Comparison of ENCODE assay signal across 21 cellular contexts in the genomic region with DNA sequence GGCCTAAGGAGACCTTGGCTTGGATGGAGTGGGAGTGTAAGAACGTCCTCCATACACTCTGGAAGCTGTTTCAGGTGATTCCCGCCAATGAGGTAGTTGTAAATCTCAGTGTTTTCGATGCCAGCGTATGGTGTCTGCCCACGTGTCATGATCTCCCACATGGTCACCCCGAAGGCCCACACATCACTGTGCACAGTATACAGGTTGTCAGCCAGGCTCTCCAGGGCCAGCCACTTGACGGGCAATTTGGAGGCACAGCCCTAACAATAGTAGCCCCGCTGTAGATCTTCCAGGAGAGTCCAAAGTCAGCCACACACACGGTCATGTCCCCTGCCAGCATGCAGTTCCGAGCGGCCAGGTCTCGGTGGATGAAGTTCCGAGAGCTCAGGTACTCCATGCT.
"Had no signal": no experiment of that assay in that cellular context is flagged by ENCODE, and none has a peak within 500 bp of the region (broad histone marks: within the 10 kb centered on the region; RNA-seq: fewer than 3 reads in every experiment).

No MANE protein-coding gene starts in this region.

- DNase-seq: dermis blood vessel endothelial cell; effector memory CD8-positive, alpha-beta T cell; gastrocnemius medialis; head of caudate nucleus; kidney; left lung; lower lobe of right lung; naive thymus-derived CD8-positive, alpha-beta T cell; pancreas; stimulated activated CD4-positive, alpha-beta T cell treated with anti-CD3 and anti-CD28 coated beads, Interleukin-12 subunit alpha, Interleukin-12 subunit beta, amount 100 ng/mL, for 4 hours; stimulated activated CD4-positive, alpha-beta T cell treated with anti-CD3 and anti-CD28 coated beads, Interleukin-1b, Interleukin-23, amount 100 ng/mL, for 48 hours; stimulated activated CD4-positive, alpha-beta T cell treated with anti-CD3 and anti-CD28 coated beads, Interleukin-4, amount 100 ng/mL, for 1 hour; stimulated activated naive CD4-positive, alpha-beta T cell treated with Interleukin-2 at 50 U/mL for 16 hours; stomach; thyroid gland; trophoblast cell had no signal

- H3K4me3 Mint-ChIP-seq: effector memory CD8-positive, alpha-beta T cell; naive thymus-derived CD8-positive, alpha-beta T cell; stimulated activated effector memory CD8-positive, alpha-beta T cell treated with anti-CD3 and anti-CD28 coated beads, Interleukin-12 subunit alpha, Interleukin-12 subunit beta, amount 100 ng/mL, for 72 hours had no signal

- ATAC-seq: effector memory CD8-positive, alpha-beta T cell; gastrocnemius medialis; left lung; naive thymus-derived CD8-positive, alpha-beta T cell; pancreas; sciatic nerve; stimulated activated effector memory CD8-positive, alpha-beta T cell treated with anti-CD3 and anti-CD28 coated beads, Interleukin-12 subunit alpha, Interleukin-12 subunit beta, amount 100 ng/mL, for 72 hours had no signal

- H3K4me1 ChIP-seq: gastrocnemius medialis, left lung, lower lobe of right lung, pancreas, stomach, thyroid gland had no signal

- H3K9me3 ChIP-seq: gastrocnemius medialis, pancreas, thyroid gland had no signal

- H3K4me3 ChIP-seq: coronary artery, gastrocnemius medialis, left lung, lower lobe of right lung, pancreas, smooth muscle cell, stomach, thyroid gland had no signal

- H3K27me3 Mint-ChIP-seq: effector memory CD8-positive, alpha-beta T cell; naive thymus-derived CD8-positive, alpha-beta T cell had no signal

- H3K27me3 ChIP-seq: gastrocnemius medialis, left lung, neutrophil, pancreas, stomach, thyroid gland had no signal

- H3K27ac ChIP-seq: coronary artery, gastrocnemius medialis, left lung, lower lobe of right lung, neutrophil, pancreas, stomach, thyroid gland had no signal

- H3K27ac Mint-ChIP-seq: effector memory CD8-positive, alpha-beta T cell; naive thymus-derived CD8-positive, alpha-beta T cell; stimulated activated effector memory CD8-positive, alpha-beta T cell treated with anti-CD3 and anti-CD28 coated beads, Interleukin-12 subunit alpha, Interleukin-12 subunit beta, amount 100 ng/mL, for 72 hours had no signal
